ENCODE assay signal across 9 cellular contexts in the genomic region with DNA sequence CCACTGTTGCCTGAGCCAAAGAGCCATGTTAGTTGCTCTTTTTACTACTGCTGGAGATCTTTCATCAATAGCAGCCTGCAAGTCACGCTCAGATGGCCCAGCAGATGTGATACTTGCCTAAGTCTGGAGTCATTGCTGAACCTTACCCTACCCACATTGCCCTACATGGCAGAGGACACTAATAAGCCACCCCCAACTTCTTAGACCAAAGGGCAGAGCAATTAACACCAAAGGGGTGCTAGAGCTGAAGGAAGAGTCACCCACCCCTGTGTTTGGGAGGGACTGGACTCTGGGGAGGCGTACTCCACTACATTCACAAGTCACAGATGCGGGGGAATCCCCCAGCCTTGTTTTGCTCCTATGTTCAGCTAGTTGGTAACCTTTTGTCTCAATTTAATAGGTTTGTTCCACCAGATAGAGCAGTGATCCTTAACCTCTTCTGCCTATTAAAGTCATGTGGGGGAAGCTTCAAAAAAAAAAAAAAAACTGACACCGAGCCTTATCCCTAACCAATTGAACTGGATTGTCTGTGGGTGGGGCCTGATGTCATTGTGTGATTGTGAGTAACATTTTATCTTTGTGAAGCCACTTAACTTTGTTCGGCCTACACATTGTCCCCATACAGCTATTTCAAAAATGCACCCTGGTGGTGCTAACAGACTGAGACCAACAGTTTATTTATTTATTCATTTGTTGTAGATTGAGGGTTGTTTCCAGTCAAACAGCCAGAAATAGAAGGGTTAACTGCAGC. TPM values are rescaled to one million over a fixed set of nuclear protein-coding genes. Genes with fewer than 3 reads are reported as not detected.
DNase-seq lines count a peak whose midpoint lies in the region; ATAC-seq, FAIRE-seq and TF ChIP-seq lines count a peak whose summit lies in the region.
"Had no signal": no experiment of that assay in that cellular context is flagged by ENCODE, and none has a peak within 500 bp of the region (broad histone marks: within the 10 kb centered on the region; RNA-seq: fewer than 3 reads in every experiment).

No MANE protein-coding gene starts in this region.

- H3K27ac Mint-ChIP-seq in naive B cell = peak overlapping the region; percentile 58 to 97 (median 89)
- no peak overlapping the region for H3K27ac Mint-ChIP-seq in CD4-positive, alpha-beta memory T cell

- intact Hi-C loops in CD4-positive, alpha-beta memory T cell (cut with micrococcal nuclease) = no loop called here

- no peaks in the 10 kb centered on the region for H3K9me3 ChIP-seq in CD4-positive, alpha-beta memory T cell (ENCODE audit: control insufficient read depth in 1 of 2, low read length in 2 of 2)

- CTCF ChIA-PET in CD4-positive, alpha-beta memory T cell (lab: Charles Lee; ENCODE audit: partially characterized antibody) = interaction anchor here (1.0 to 1.2 kb wide), 5 partner anchors 11 to 783 kb away, joined by 3 to 4 read pairs (median 4); partner anchors contain the start of gene ADM

- H3K79me2 ChIP-seq in KMS-11 (ENCODE audit: insufficient read depth, low read depth) = no peaks in the 10 kb centered on the region

- peak; percentile 58 for ATAC-seq in GM18498 (IDR thresholded peaks at IDR 0.05; ENCODE audit: unreplicated experiment)
- ATAC-seq in GM21723 (IDR thresholded peaks at IDR 0.05; ENCODE audit: unreplicated experiment) = peak; percentile 63
- peak; percentile 79 for ATAC-seq in naive B cell (ENCODE audit: low read depth in 2 of 2)

- H3K27me3 ChIP-seq in KMS-11 (ENCODE audit: insufficient read depth, low read depth) = no peaks in the 10 kb centered on the region
- no peaks in the 10 kb centered on the region for H3K27me3 ChIP-seq in CD4-positive, alpha-beta memory T cell (ENCODE audit: insufficient read depth, low read length)

- TF ChIP-seq CTCF in KMS-11 (conservative IDR thresholded peaks at IDR 0.05; ENCODE audit: low read depth, low read length) = 0 out of 2 replicates have a peak, but pooled peaks have one; percentile 19

- H4K20me1 ChIP-seq in KMS-11 (ENCODE audit: insufficient read depth) = no peaks in the 10 kb centered on the region

- peak overlapping the region; percentile 45; the same call in 1 of the 2 replicates for H3K4me2 ChIP-seq in KMS-11

- POLR2A ChIA-PET in CD4-positive, alpha-beta memory T cell (lab: Charles Lee; ENCODE audit: partially characterized antibody) = no interaction called here

- peak overlapping the region in 6 of 8 donors; percentile 17 to 82 (median 46) for H3K4me3 Mint-ChIP-seq in naive B cell
- H3K4me3 Mint-ChIP-seq in CD4-positive, alpha-beta memory T cell = no peak overlapping the region

- H3K36me3 ChIP-seq in KMS-11 (ENCODE audit: insufficient read depth) = no peaks in the 10 kb centered on the region
- H3K36me3 ChIP-seq in CD4-positive, alpha-beta memory T cell (ENCODE audit: insufficient read depth, low read length) = no peaks in the 10 kb centered on the region

- peaks cover 33 to 37% (median 35%) of the 10 kb centered on the region in 3 donors for H3K4me1 Mint-ChIP-seq in naive B cell
- peaks cover 0 to 2% (median under 1%) of the 10 kb centered on the region in 4 donors for H3K4me1 Mint-ChIP-seq in CD4-positive, alpha-beta memory T cell

- peak; percentile 59 for DNase-seq in naive B cell
- DNase-seq in urothelium cell line (ENCODE audit: low spot score) = no peak
- DNase-seq in CD4-positive, alpha-beta memory T cell = no peak
- no peak for DNase-seq in iPS-NIHi7 (ENCODE audit: extremely low spot score)
- no peak for DNase-seq in iPS-NIHi11 (ENCODE audit: low spot score)
- DNase-seq: NCI-H1930 had no signal

- peak overlapping the region; percentile 41 for H2AFZ ChIP-seq in KMS-11 (ENCODE audit: low read depth)

- H3K9me3 Mint-ChIP-seq in naive B cell = no peaks in the 10 kb centered on the region
- H3K9me3 Mint-ChIP-seq in CD4-positive, alpha-beta memory T cell = no peaks in the 10 kb centered on the region

- H3K4me3 ChIP-seq in KMS-11 (IDR thresholded peaks at IDR 0.05; ENCODE audit: insufficient read depth, low read depth, low read length) = no peak overlapping the region
- no peak overlapping the region for H3K4me3 ChIP-seq in CD4-positive, alpha-beta memory T cell (ENCODE audit: low read length in 2 of 2)

- FAIRE-seq in urothelium cell line (lab: Jason Lieb, UNC) = no peak

- peak overlapping the region; percentile 11; the same call in 1 of the 2 replicates for H3K9ac ChIP-seq in KMS-11

- no peaks in the 10 kb centered on the region for H3K36me3 Mint-ChIP-seq in naive B cell
- H3K36me3 Mint-ChIP-seq in CD4-positive, alpha-beta memory T cell = no peaks in the 10 kb centered on the region

- H3K4me1 ChIP-seq in KMS-11 (ENCODE audit: low read depth, poor library complexity, severe bottlenecking) = peaks cover 61% of the 10 kb centered on the region
- peaks cover 5% of the 10 kb centered on the region for H3K4me1 ChIP-seq in CD4-positive, alpha-beta memory T cell (ENCODE audit: insufficient read depth, low read length)

- H3K27ac ChIP-seq in KMS-11 = peak overlapping the region; percentile 56
- no peak overlapping the region for H3K27ac ChIP-seq in CD4-positive, alpha-beta memory T cell (ENCODE audit: low read depth, low read length)

- no peaks in the 10 kb centered on the region for H3K27me3 Mint-ChIP-seq in naive B cell
- H3K27me3 Mint-ChIP-seq in CD4-positive, alpha-beta memory T cell = peaks cover 5 to 16% of the 10 kb centered on the region in 2 donors

RNA-seq across cellular contexts. Expression of gene ADM, which starts 13.1 kb away (rescaled TPM):
- 1 to 10 TPM in 1 of 6 donors, under 1 TPM in 1, not detected in 4; 0.19 to 1.9 TPM for polyA plus RNA-seq in naive B cell (ENCODE audit: low read depth in 6 of 6)
- under 1 TPM; 0.49 to 0.53 TPM for total RNA-seq in CD4-positive, alpha-beta memory T cell
- under 1 TPM in 1 of 2 donors, not detected in 1; 0.31 TPM for polyA plus RNA-seq in CD4-positive, alpha-beta memory T cell

RNA-seq across cellular contexts. Expression of gene SBF2, which starts 23.9 kb away (rescaled TPM):
- 1 to 10 TPM; 2.4 to 8.5 (median 3.1) TPM for polyA plus RNA-seq in naive B cell (ENCODE audit: low read depth in 6 of 6)
- total RNA-seq in CD4-positive, alpha-beta memory T cell = 10 to 100 TPM; 13.8 to 15.4 TPM
- 1 to 10 TPM in 1 of 2 donors, under 1 TPM in 1; 0.50 to 6.7 TPM for polyA plus RNA-seq in CD4-positive, alpha-beta memory T cell

Comparison
In these comparisons a context has a peak if more than half of its experiments do, and no peak if none do; other contexts are left out.
1. H3K27ac Mint-ChIP-seq: peak in naive B cell (6 of 6); none in CD4-positive, alpha-beta memory T cell (0 of 7).
2. H3K4me3 Mint-ChIP-seq: peak in naive B cell (6 of 8); none in CD4-positive, alpha-beta memory T cell (0 of 8).
3. Peak in every context shown above with its lines, with median percentiles within 50 percentile points of each other: ATAC-seq.